Comparison of ENCODE assay signal across 8 cellular contexts in the genomic region with DNA sequence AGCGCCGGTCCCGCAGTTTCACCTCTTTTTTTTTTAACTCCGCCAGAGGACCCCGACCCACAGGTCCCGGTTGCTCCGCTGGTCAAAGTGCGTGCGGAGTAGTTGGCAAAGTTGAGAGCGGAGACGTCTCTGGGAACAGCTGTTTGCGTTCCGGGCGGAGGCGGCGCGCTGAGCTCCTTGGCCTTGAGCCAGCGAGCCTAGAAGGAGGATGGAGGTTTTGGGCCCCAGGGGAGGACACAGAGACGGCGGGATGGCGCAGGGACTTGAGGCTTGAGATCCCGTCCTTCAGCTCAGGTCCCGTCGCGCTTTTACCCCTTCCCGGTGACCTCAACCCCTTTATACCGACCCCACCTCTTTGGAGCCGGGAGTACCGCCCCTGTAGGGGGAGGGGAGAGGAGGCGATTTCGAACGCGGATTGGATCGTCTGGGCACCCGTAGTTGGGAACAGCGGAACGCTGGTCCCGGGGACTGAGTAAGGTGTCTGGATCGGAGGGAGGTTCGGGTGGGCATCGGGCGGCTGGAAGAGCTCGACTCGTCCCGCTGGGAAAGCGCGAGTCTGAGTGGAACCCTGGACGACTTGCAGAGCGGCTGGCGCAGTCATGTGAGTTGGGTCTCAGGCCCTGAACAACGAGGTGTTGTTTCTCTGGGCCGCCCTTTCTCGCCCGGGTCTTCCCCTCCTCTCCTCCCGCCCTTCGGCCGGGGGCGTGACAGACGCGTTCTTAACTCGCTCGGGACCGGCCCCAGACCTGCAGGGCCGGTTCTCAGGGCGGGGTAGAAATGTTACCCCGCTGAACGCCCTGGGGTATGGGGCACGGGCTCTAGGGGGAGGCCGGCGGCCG.
DNase-seq lines count a peak whose midpoint lies in the region; ATAC-seq and TF ChIP-seq lines count a peak whose summit lies in the region.

A gene with protein sequence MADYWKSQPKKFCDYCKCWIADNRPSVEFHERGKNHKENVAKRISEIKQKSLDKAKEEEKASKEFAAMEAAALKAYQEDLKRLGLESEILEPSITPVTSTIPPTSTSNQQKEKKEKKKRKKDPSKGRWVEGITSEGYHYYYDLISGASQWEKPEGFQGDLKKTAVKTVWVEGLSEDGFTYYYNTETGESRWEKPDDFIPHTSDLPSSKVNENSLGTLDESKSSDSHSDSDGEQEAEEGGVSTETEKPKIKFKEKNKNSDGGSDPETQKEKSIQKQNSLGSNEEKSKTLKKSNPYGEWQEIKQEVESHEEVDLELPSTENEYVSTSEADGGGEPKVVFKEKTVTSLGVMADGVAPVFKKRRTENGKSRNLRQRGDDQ (plus strand): TSS at position 435 of the 839 bp plus-strand sequence. CDS start 165 bp downstream, at position 600.

- peak; percentile 16 for TF ChIP-seq CTCF in AG09319 (IDR thresholded peaks at IDR 0.05; ENCODE audit: low read depth, low read length)

- peak within 1 kb of the TSS; percentile 99 for H3K27ac ChIP-seq in caudate nucleus (ENCODE audit: low read depth, low read length)

- ATAC-seq in GM18909 (IDR thresholded peaks at IDR 0.05; ENCODE audit: poor library complexity, unreplicated experiment) (peak; percentile 74), HG03159 (IDR thresholded peaks at IDR 0.05; ENCODE audit: unreplicated experiment) (peak; percentile 70)

- DNase-seq in AG09319 (ENCODE audit: extremely low read depth, low read depth), result peak; percentile 87
- DNase-seq in NCI-H2227 treated with DMSO at 0.1 percent for 48 hours (lab: John Stamatoyannopoulos, UW), result peak; percentile 89
- peak; percentile 68 to 77 (median 73) for DNase-seq in activated CD4-positive, CD25-positive, alpha-beta regulatory T cell (lab: John Stamatoyannopoulos, UW)
- peak in 60 of 61 donors; percentile 50 to 99 (median 93) for DNase-seq in caudate nucleus (lab: John Stamatoyannopoulos, UW)
- peak; percentile 97 for DNase-seq in islet precursor cell
- peak; percentile 85 for DNase-seq in stimulated activated CD4-positive, alpha-beta T cell treated with anti-CD3 and anti-CD28 coated beads, Interleukin-12 subunit alpha, Interleukin-12 subunit beta, amount 100 ng/mL, for 4 hours

Comparison
In these comparisons a context has a peak if more than half of its experiments do, and no peak if none do; other contexts are left out.
1. Peak in every context shown above with its lines: DNase-seq, ATAC-seq and H3K27ac ChIP-seq.